Comparison of ENCODE assay signal across 9 cellular contexts in genomic region chr10:63711866-63712716, GRCh38.
DNase-seq lines count a peak whose midpoint lies in the region; ATAC-seq and TF ChIP-seq lines count a peak whose summit lies in the region.
"Had no signal": no experiment of that assay in that cellular context is flagged by ENCODE, and none has a peak within 500 bp of the region (broad histone marks: within the 10 kb centered on the region; RNA-seq: fewer than 3 reads in every experiment).

No MANE protein-coding gene starts in this region.

- 31% methylated on average over 6 of the region's 6 CpGs for WGBS in smooth muscle cell (ENCODE audit: low lambda C conversion rate)

- H3K9ac ChIP-seq in iPS-20b (ENCODE audit: low read depth, low read length) (peak overlapping the region; percentile 60), smooth muscle cell (ENCODE audit: low read depth) (peak overlapping the region; percentile 41)
- H3K9ac ChIP-seq: KMS-11 had no signal

- peak; percentile 90 for DNase-seq in DMS79 treated with DMSO at 0.1 percent for 48 hours (lab: John Stamatoyannopoulos, UW)
- DNase-seq in NCI-H2171 (lab: John Stamatoyannopoulos, UW): peak; percentile 81
- peak; percentile 78 for DNase-seq in brain pericyte (ENCODE audit: low read depth, low spot score)
- DNase-seq in smooth muscle cell (lab: John Stamatoyannopoulos, UW; ENCODE audit: unreplicated experiment): no peak
- DNase-seq in activated CD4-positive, alpha-beta T cell treated with anti-CD3 and anti-CD28 coated beads for 4 hours: no peak
- no peak for DNase-seq in NCI-H1930 (lab: John Stamatoyannopoulos, UW)

- peaks cover 45% of the 10 kb centered on the region for H3K4me1 ChIP-seq in iPS-20b (ENCODE audit: insufficient read depth, low read length)
- H3K4me1 ChIP-seq in smooth muscle cell (ENCODE audit: low read depth): peaks cover 34% of the 10 kb centered on the region

- no peak overlapping the region; the same call in 1 of the 2 replicates for H3K4me3 ChIP-seq in iPS-20b (ENCODE audit: low read length)
- no peak overlapping the region for H3K4me3 ChIP-seq in smooth muscle cell

- H3K79me2 ChIP-seq in smooth muscle cell (ENCODE audit: low read depth): no peaks in the 10 kb centered on the region

- no peaks in the 10 kb centered on the region for H4K20me1 ChIP-seq in smooth muscle cell (ENCODE audit: low read depth)

- H2AFZ ChIP-seq in smooth muscle cell (ENCODE audit: low read depth): no peak overlapping the region

- TF ChIP-seq CTCF in smooth muscle cell (IDR thresholded peaks at IDR 0.05; ENCODE audit: borderline replicate concordance, insufficient read depth, poor library complexity, severe bottlenecking): no peak

- H3K27ac ChIP-seq in iPS-20b (ENCODE audit: low read length) (peak overlapping the region; percentile 69), smooth muscle cell (ENCODE audit: low read depth) (peak overlapping the region; percentile 90)
- H3K27ac ChIP-seq: KMS-11 had no signal

- peak overlapping the region; percentile 82 for H3K4me2 ChIP-seq in smooth muscle cell
- H3K4me2 ChIP-seq: KMS-11 had no signal

- ATAC-seq in GM21786 (IDR thresholded peaks at IDR 0.05; ENCODE audit: unreplicated experiment): no peak

- H3K27me3 ChIP-seq in iPS-20b (ENCODE audit: insufficient read depth, low read length) (no peaks in the 10 kb centered on the region), smooth muscle cell (ENCODE audit: low read depth) (no peaks in the 10 kb centered on the region)

- H3K9me3 ChIP-seq in iPS-20b (ENCODE audit: insufficient read depth, low read depth, low read length) (no peaks in the 10 kb centered on the region), smooth muscle cell (replicated peaks; ENCODE audit: low read depth) (no peaks in the 10 kb centered on the region)

- H3F3A ChIP-seq in smooth muscle cell (ENCODE audit: low read depth): peaks cover 21% of the 10 kb centered on the region

- no peaks in the 10 kb centered on the region for H3K36me3 ChIP-seq in iPS-20b (ENCODE audit: insufficient read depth, low read depth, low read length)
- H3K36me3 ChIP-seq in smooth muscle cell (ENCODE audit: low read depth): no peaks in the 10 kb centered on the region

Comparison
In these comparisons a context has a peak if more than half of its experiments do, and no peak if none do; other contexts are left out.
1. DNase-seq: peak in DMS79 treated with DMSO at 0.1 percent for 48 hours (single experiment), NCI-H2171 (single experiment) and brain pericyte (single experiment); none in smooth muscle cell (single experiment), activated CD4-positive, alpha-beta T cell treated with anti-CD3 and anti-CD28 coated beads for 4 hours (0 of 2) and NCI-H1930 (0 of 2).